In genomic region chr13:51534075-51534817, GRCh38 we compare ENCODE assay signal across 8 cellular contexts. TPM values are rescaled to one million over a fixed set of nuclear protein-coding genes. Genes with fewer than 3 reads are reported as not detected.
DNase-seq lines count a peak whose midpoint lies in the region; ATAC-seq and TF ChIP-seq lines count a peak whose summit lies in the region.

No MANE protein-coding gene starts in this region.

- H3K4me3 Mint-ChIP-seq in CD14-positive monocyte (peak overlapping the region; percentile 27 to 60), endothelial cell (ENCODE audit: unreplicated experiment) (no peak overlapping the region)
- H3K4me3 Mint-ChIP-seq in activated T-helper 2 cell treated with anti-CD3 and anti-CD28 coated beads, Interferon-gamma antibody, Interleukin-2, Interleukin-4, amounts not matched to agents 10 μg/mL and 5 μg/mL and 100 μg/mL, durations not matched to agents 14 hours and 24 hours and 36 hours (ENCODE audit: low read depth), result peak overlapping the region; percentile 15

- H3K27me3 Mint-ChIP-seq in CD14-positive monocyte (ENCODE audit: low read depth in 3 of 3), result peaks cover 0 to 2% (median 1%) of the 10 kb centered on the region in 3 donors
- no peaks in the 10 kb centered on the region for H3K27me3 Mint-ChIP-seq in activated T-helper 2 cell treated with anti-CD3 and anti-CD28 coated beads, Interferon-gamma antibody, Interleukin-2, Interleukin-4, amounts not matched to agents 10 μg/mL and 5 μg/mL and 100 μg/mL, durations not matched to agents 14 hours and 24 hours and 36 hours (ENCODE audit: low read depth)
- no peaks in the 10 kb centered on the region for H3K27me3 Mint-ChIP-seq in endothelial cell (ENCODE audit: unreplicated experiment)

- no peak for ATAC-seq in HG03520 (IDR thresholded peaks at IDR 0.05; ENCODE audit: unreplicated experiment)
- no peak for ATAC-seq in GM19455 (IDR thresholded peaks at IDR 0.05; ENCODE audit: unreplicated experiment)

- peaks cover 0 to 9% (median 0%) of the 10 kb centered on the region in 7 donors for H3K9me3 Mint-ChIP-seq in CD14-positive monocyte
- peaks cover 24% of the 10 kb centered on the region for H3K9me3 Mint-ChIP-seq in activated T-helper 2 cell treated with anti-CD3 and anti-CD28 coated beads, Interferon-gamma antibody, Interleukin-2, Interleukin-4, amounts not matched to agents 10 μg/mL and 5 μg/mL and 100 μg/mL, durations not matched to agents 14 hours and 24 hours and 36 hours
- no peaks in the 10 kb centered on the region for H3K9me3 Mint-ChIP-seq in endothelial cell (ENCODE audit: unreplicated experiment)

- TF ChIP-seq CTCF in CD14-positive monocyte (IDR thresholded peaks at IDR 0.05) (no peak), endothelial cell (IDR thresholded peaks at IDR 0.05; ENCODE audit: unreplicated experiment) (no peak)

- H3K27ac Mint-ChIP-seq in CD14-positive monocyte (peak overlapping the region; percentile 48 to 90 (median 81)), endothelial cell (ENCODE audit: unreplicated experiment) (no peak overlapping the region)
- peak overlapping the region; percentile 28 for H3K27ac Mint-ChIP-seq in activated T-helper 2 cell treated with anti-CD3 and anti-CD28 coated beads, Interferon-gamma antibody, Interleukin-2, Interleukin-4, amounts not matched to agents 10 μg/mL and 5 μg/mL and 100 μg/mL, durations not matched to agents 14 hours and 24 hours and 36 hours

- intact Hi-C loops in CD14-positive monocyte (cut with micrococcal nuclease), result no loop called here
- intact Hi-C loops in activated T-helper 2 cell treated with anti-CD3 and anti-CD28 coated beads, Interferon-gamma antibody, Interleukin-2, Interleukin-4, amounts not matched to agents 10 μg/mL and 5 μg/mL and 100 μg/mL, durations not matched to agents 14 hours and 24 hours and 36 hours (cut with micrococcal nuclease), result no loop called here

- H3K4me1 Mint-ChIP-seq in CD14-positive monocyte (peaks cover 37% of the 10 kb centered on the region), endothelial cell (ENCODE audit: unreplicated experiment) (no peaks in the 10 kb centered on the region)
- H3K4me1 Mint-ChIP-seq in activated T-helper 2 cell treated with anti-CD3 and anti-CD28 coated beads, Interferon-gamma antibody, Interleukin-2, Interleukin-4, amounts not matched to agents 10 μg/mL and 5 μg/mL and 100 μg/mL, durations not matched to agents 14 hours and 24 hours and 36 hours (ENCODE audit: low read depth), result peaks cover 36% of the 10 kb centered on the region

- DNase-seq in CD14-positive monocyte (ENCODE audit: low spot score), result peak; percentile 62
- peak; percentile 64 to 68 for DNase-seq in Kasumi-1 (lab: John Stamatoyannopoulos, UW)
- DNase-seq in activated T-helper 2 cell treated with anti-CD3 and anti-CD28 coated beads, Interferon-gamma antibody, Interleukin-2, Interleukin-4, amounts not matched to agents 10 μg/mL and 5 μg/mL and 100 μg/mL, durations not matched to agents 14 hours and 24 hours and 36 hours (ENCODE audit: low spot score), result peak; percentile 33
- peak; percentile 35 for DNase-seq in midbrain (lab: John Stamatoyannopoulos, UW)
- no peak for DNase-seq in GDM1 (lab: John Stamatoyannopoulos, UW)
- DNase-seq in endothelial cell (ENCODE audit: low spot score), result no peak

- H3K36me3 Mint-ChIP-seq in CD14-positive monocyte (no peaks in the 10 kb centered on the region), endothelial cell (ENCODE audit: low read depth, unreplicated experiment) (no peaks in the 10 kb centered on the region)
- H3K36me3 Mint-ChIP-seq in activated T-helper 2 cell treated with anti-CD3 and anti-CD28 coated beads, Interferon-gamma antibody, Interleukin-2, Interleukin-4, amounts not matched to agents 10 μg/mL and 5 μg/mL and 100 μg/mL, durations not matched to agents 14 hours and 24 hours and 36 hours (ENCODE audit: low read depth), result peaks cover 14% of the 10 kb centered on the region

RNA-seq across cellular contexts. Expression of gene WDFY2, which starts 50.0 kb away (rescaled TPM):
- polyA plus RNA-seq in CD14-positive monocyte, result 1 to 10 TPM; 6.5 to 9.1 TPM
- total RNA-seq in activated T-helper 2 cell treated with anti-CD3 and anti-CD28 coated beads, Interferon-gamma antibody, Interleukin-2, Interleukin-4, amounts not matched to agents 10 μg/mL and 5 μg/mL and 100 μg/mL, durations not matched to agents 14 hours and 24 hours and 36 hours, result 9.0 and 9.9 TPM in 2 replicates
- total RNA-seq in endothelial cell (ENCODE audit: unreplicated experiment), result 22.7 TPM

Comparison
In these comparisons a context has a peak if more than half of its experiments do, and no peak if none do; other contexts are left out.
1. DNase-seq: peak in CD14-positive monocyte (single experiment), Kasumi-1 (2 of 2), activated T-helper 2 cell treated with anti-CD3 and anti-CD28 coated beads, Interferon-gamma antibody, Interleukin-2, Interleukin-4, amounts not matched to agents 10 μg/mL and 5 μg/mL and 100 μg/mL, durations not matched to agents 14 hours and 24 hours and 36 hours (single experiment) and midbrain (single experiment); none in GDM1 (single experiment) and endothelial cell (single experiment).